10 cellular contexts compared by ENCODE assay signal in genomic region chr1:94236021-94236491, GRCh38. TPM values are rescaled to one million over a fixed set of nuclear protein-coding genes. Genes with fewer than 3 reads are reported as not detected.
DNase-seq lines count a peak whose midpoint lies in the region; ATAC-seq and TF ChIP-seq lines count a peak whose summit lies in the region.
"Had no signal": no experiment of that assay in that cellular context is flagged by ENCODE, and none has a peak within 500 bp of the region (broad histone marks: within the 10 kb centered on the region; RNA-seq: fewer than 3 reads in every experiment).

No MANE protein-coding gene starts in this region.

- intact Hi-C loops in ovary (cut with DNase I) = loop anchor here in 2 of 4 donors (5.0 kb wide), 3 partner anchors 91 to 174 kb away; no protein-coding TSS in a partner anchor

- H3K27me3 Mint-ChIP-seq in CD4-positive, CD25-positive, alpha-beta regulatory T cell = peaks cover 61% of the 10 kb centered on the region

- no peak for ATAC-seq in CD4-positive, CD25-positive, alpha-beta regulatory T cell (ENCODE audit: low read depth in 2 of 2)

- peaks cover 0 to 20% (median 12%) of the 10 kb centered on the region in 4 donors for H3K4me1 Mint-ChIP-seq in CD4-positive, CD25-positive, alpha-beta regulatory T cell

- no peak overlapping the region for H3K4me3 ChIP-seq in CD4-positive, CD25-positive, alpha-beta regulatory T cell (ENCODE audit: low read depth, low read length)
- peak overlapping the region; percentile 80 for H3K4me3 ChIP-seq in SJCRH30
- H3K4me3 ChIP-seq in fibroblast of lung (replicated peaks in 1 of 4; ENCODE audit: control extremely low read depth in 1 of 4, insufficient read depth in 1 of 4, low read depth in 3 of 4, low read length in 4 of 4) = peak overlapping the region; percentile 62 to 88 (median 67)
- H3K4me3 ChIP-seq in ovary = peak overlapping the region; percentile 69

- peaks cover 44% of the 10 kb centered on the region for H3K27me3 ChIP-seq in CD4-positive, CD25-positive, alpha-beta regulatory T cell (ENCODE audit: control insufficient read depth, insufficient read depth, low read length)
- no peaks in the 10 kb centered on the region for H3K27me3 ChIP-seq in SJCRH30
- no peaks in the 10 kb centered on the region for H3K27me3 ChIP-seq in fibroblast of lung (ENCODE audit: control insufficient read depth, insufficient read depth, low read length)
- H3K27me3 ChIP-seq in ovary = no peaks in the 10 kb centered on the region

- TF ChIP-seq POLR2A in ovary (IDR thresholded peaks at IDR 0.05) = no peak

- TF ChIP-seq EP300 in ovary (IDR thresholded peaks at IDR 0.05) = no peak

- 0 to 2% (median 1%) methylated on average over 6 of the region's 6 CpGs for WGBS in ovary, 3 donors

- no peaks in the 10 kb centered on the region for H3K36me3 Mint-ChIP-seq in CD4-positive, CD25-positive, alpha-beta regulatory T cell

- H3K4me1 ChIP-seq in CD4-positive, CD25-positive, alpha-beta regulatory T cell (ENCODE audit: control insufficient read depth, insufficient read depth, low read length, poor library complexity, severe bottlenecking) = peaks cover 10% of the 10 kb centered on the region
- H3K4me1 ChIP-seq in SJCRH30 (peaks cover 8% of the 10 kb centered on the region; the same call in 1 of the 2 replicates), fibroblast of lung (ENCODE audit: control insufficient read depth, extremely low read depth, insufficient read depth, low read length) (no peaks in the 10 kb centered on the region), ovary (ENCODE audit: insufficient read depth) (no peaks in the 10 kb centered on the region)

- no peaks in the 10 kb centered on the region for H3K36me3 ChIP-seq in CD4-positive, CD25-positive, alpha-beta regulatory T cell (ENCODE audit: control insufficient read depth, insufficient read depth, low read length)
- H3K36me3 ChIP-seq in SJCRH30 (no peaks in the 10 kb centered on the region), fibroblast of lung (ENCODE audit: control insufficient read depth, insufficient read depth, low read length) (no peaks in the 10 kb centered on the region), ovary (no peaks in the 10 kb centered on the region)

- peak overlapping the region; percentile 78 for H3K9ac ChIP-seq in fibroblast of lung (ENCODE audit: insufficient read depth, low read length)

- peaks cover 55% of the 10 kb centered on the region for H3K79me2 ChIP-seq in fibroblast of lung (ENCODE audit: control insufficient read depth, insufficient read depth, low read length)

- no peak for TF ChIP-seq CTCF in fibroblast of lung (conservative IDR thresholded peaks at IDR 0.05 in 1 of 2, IDR thresholded peaks at IDR 0.05 in 1 of 2; ENCODE audit: low read depth in 1 of 2, low read length in 2 of 2)
- TF ChIP-seq CTCF in ovary (IDR thresholded peaks at IDR 0.05) = no peak

- H3K27ac ChIP-seq in CD4-positive, CD25-positive, alpha-beta regulatory T cell (ENCODE audit: insufficient read depth, low read length, poor library complexity, severe bottlenecking) = no peak overlapping the region
- peak overlapping the region; percentile 72 for H3K27ac ChIP-seq in SJCRH30
- H3K27ac ChIP-seq in fibroblast of lung (ENCODE audit: insufficient read depth, low read length) = peak overlapping the region; percentile 57
- H3K27ac ChIP-seq in ovary = no peak overlapping the region

- peaks cover 0 to 7% (median 3%) of the 10 kb centered on the region in 7 donors for H3K9me3 Mint-ChIP-seq in CD4-positive, CD25-positive, alpha-beta regulatory T cell

- no peaks in the 10 kb centered on the region for H4K20me1 ChIP-seq in fibroblast of lung (ENCODE audit: control insufficient read depth, extremely low read depth, insufficient read depth, low read length)

- no peak overlapping the region for H3K27ac Mint-ChIP-seq in CD4-positive, CD25-positive, alpha-beta regulatory T cell

- H3K4me3 Mint-ChIP-seq in CD4-positive, CD25-positive, alpha-beta regulatory T cell = peak overlapping the region; percentile 52 to 68 (median 59)

- DNase-seq in CD4-positive, CD25-positive, alpha-beta regulatory T cell = no peak
- peak; percentile 33 to 51 for DNase-seq in SJCRH30
- DNase-seq in fibroblast of lung (ENCODE audit: low read depth in 2 of 2) = peak; percentile 34 to 63
- no peak for DNase-seq in ovary
- no peak for DNase-seq in pons (ENCODE audit: low spot score)
- no peak for DNase-seq in ureter (ENCODE audit: low spot score)
- no peak for DNase-seq in stimulated activated CD4-positive, alpha-beta T cell treated with anti-CD3 and anti-CD28 coated beads, Interleukin-4, amount 100 ng/mL, for 1 hour
- no peak for DNase-seq in stimulated activated CD4-positive, alpha-beta T cell treated with anti-CD3 and anti-CD28 coated beads, Interleukin-12 subunit alpha, Interleukin-12 subunit beta, amount 100 ng/mL, for 4 hours
- DNase-seq: stimulated activated CD4-positive, alpha-beta T cell treated with anti-CD3 and anti-CD28 coated beads, Interleukin-4, amount 100 ng/mL, for 24 hours had no signal

- H3K9me3 ChIP-seq in CD4-positive, CD25-positive, alpha-beta regulatory T cell (ENCODE audit: control insufficient read depth in 2 of 2, low read length in 2 of 2) = no peaks in the 10 kb centered on the region
- H3K9me3 ChIP-seq in SJCRH30 (replicated peaks) = no peaks in the 10 kb centered on the region
- H3K9me3 ChIP-seq in fibroblast of lung (ENCODE audit: control insufficient read depth, insufficient read depth, low read depth, low read length) = no peaks in the 10 kb centered on the region
- no peaks in the 10 kb centered on the region for H3K9me3 ChIP-seq in ovary

- peak overlapping the region; percentile 81 for H3K4me2 ChIP-seq in fibroblast of lung (ENCODE audit: extremely low read depth, insufficient read depth, low read length)

- H2AFZ ChIP-seq in fibroblast of lung (ENCODE audit: low read length) = peak overlapping the region; percentile 34

RNA-seq across cellular contexts. Expression of gene ARHGAP29, which starts 1.3 kb away (rescaled TPM):
- not detected for total RNA-seq in CD4-positive, CD25-positive, alpha-beta regulatory T cell
- not detected for polyA plus RNA-seq in CD4-positive, CD25-positive, alpha-beta regulatory T cell
- 15.5 and 18.4 TPM in 2 replicates for total RNA-seq in SJCRH30 (2014; rRNA removed; shearing (Covaris generic))
- total RNA-seq in fibroblast of lung (20.5 and 26.6 TPM in 2 replicates), ovary (10 to 100 TPM; 13.3 to 51.0 (median 20.5) TPM), ureter (30.0 TPM)
- polyA plus RNA-seq in fibroblast of lung (35.4 and 37.3 TPM in 2 replicates), ovary (10 to 100 TPM in 1 of 2 donors, 1 to 10 TPM in 1; 7.9 to 13.7 TPM)
- 19.5 and 20.4 TPM in 2 replicates for polyA plus RNA-seq in fibroblast of lung (2012)
- polyA minus RNA-seq in fibroblast of lung (ENCODE audit: low replicate concordance) = 7.0 and 7.8 TPM in 2 replicates
- total RNA-seq: activated CD8-positive, alpha-beta memory T cell treated with anti-CD3 and anti-CD28 coated beads for 36 hours had no signal

Comparison
In these comparisons a context has a peak if more than half of its experiments do, and no peak if none do; other contexts are left out.
1. DNase-seq: peak in SJCRH30 (2 of 2) and fibroblast of lung (2 of 2); none in CD4-positive, CD25-positive, alpha-beta regulatory T cell (0 of 3), ovary (0 of 5), pons (single experiment), ureter (single experiment), stimulated activated CD4-positive, alpha-beta T cell treated with anti-CD3 and anti-CD28 coated beads, Interleukin-4, amount 100 ng/mL, for 1 hour (single experiment) and stimulated activated CD4-positive, alpha-beta T cell treated with anti-CD3 and anti-CD28 coated beads, Interleukin-12 subunit alpha, Interleukin-12 subunit beta, amount 100 ng/mL, for 4 hours (single experiment).
2. H3K27ac ChIP-seq: peak in SJCRH30 (single experiment) and fibroblast of lung (single experiment); none in CD4-positive, CD25-positive, alpha-beta regulatory T cell (single experiment) and ovary (0 of 2).
3. RNA of gene ARHGAP29, which starts 1.3 kb away (total RNA-seq): 30.0 TPM in ureter (single experiment), 20.5 to 26.6 TPM in fibroblast of lung, 13.3 to 51.0 TPM in ovary and 15.5 to 18.4 TPM in SJCRH30; not detected in CD4-positive, CD25-positive, alpha-beta regulatory T cell (single experiment); every median in the first group is over 10 times any median in the second.